Comparison of ENCODE assay signal across 9 cellular contexts in the genomic region with DNA sequence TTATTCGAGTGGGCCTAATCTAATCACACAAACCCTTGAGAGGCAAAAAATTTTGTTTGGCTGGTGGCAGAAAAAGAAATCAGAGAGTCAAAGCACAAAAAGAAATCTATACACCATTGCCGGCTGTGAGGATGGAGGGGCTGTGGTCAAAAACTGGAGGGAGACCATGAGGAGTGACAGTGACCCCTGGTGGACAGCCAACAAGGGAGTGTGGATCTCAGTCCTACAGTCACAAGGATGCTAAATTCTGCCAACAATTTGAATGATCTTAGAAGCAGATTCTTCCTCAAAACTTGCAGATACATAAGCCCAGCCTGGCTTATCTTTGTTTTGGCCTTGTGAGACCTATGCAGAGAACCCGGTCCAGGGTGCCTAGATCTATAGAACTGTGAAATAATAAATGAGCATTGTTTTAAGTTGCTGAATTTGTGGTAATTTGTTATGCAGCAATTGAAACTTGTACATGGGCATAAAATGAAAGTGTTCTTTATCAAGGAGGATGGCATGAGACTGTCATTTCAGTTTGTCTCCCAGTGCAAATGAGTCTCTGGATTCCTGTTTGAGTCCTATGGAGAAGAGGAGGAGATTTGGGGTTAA.
DNase-seq lines count a peak whose midpoint lies in the region; ATAC-seq and TF ChIP-seq lines count a peak whose summit lies in the region.
"Had no signal": no experiment of that assay in that cellular context is flagged by ENCODE, and none has a peak within 500 bp of the region (broad histone marks: within the 10 kb centered on the region; RNA-seq: fewer than 3 reads in every experiment).

No MANE protein-coding gene starts in this region.

- H3K9ac ChIP-seq in H9 (ENCODE audit: extremely low read depth, insufficient read length, low read length) = no peak overlapping the region

- H4K20me1 ChIP-seq in H9 (ENCODE audit: control insufficient read depth, insufficient read depth, insufficient read length) (no peaks in the 10 kb centered on the region), hepatocyte (ENCODE audit: insufficient read depth, poor library complexity, severe bottlenecking) (no peaks in the 10 kb centered on the region)

- H2AK5ac ChIP-seq in H9 (ENCODE audit: insufficient read length, low read length) = no peak overlapping the region

- no peaks in the 10 kb centered on the region for H3K23me2 ChIP-seq in H9 (ENCODE audit: insufficient read length, low read depth, low read length, poor library complexity, severe bottlenecking)

- WGBS in H9 (ENCODE audit: extremely low coverage, insufficient read length, low lambda C conversion rate) = no CpG with 5 or more reads among the region's 3 CpGs
- WGBS in hepatocyte (ENCODE audit: low lambda C conversion rate, missing lambda C conversion rate) = 19% methylated on average over 3 of the region's 3 CpGs

- H3K4me3 ChIP-seq in hepatocyte = no peak overlapping the region

- no peak overlapping the region for H2BK15ac ChIP-seq in H9 (ENCODE audit: low read depth, low read length)

- no peak overlapping the region for H3K14ac ChIP-seq in H9 (ENCODE audit: insufficient read depth, low read length)

- no peaks in the 10 kb centered on the region for H3K9me2 ChIP-seq in hepatocyte (replicated peaks; ENCODE audit: insufficient read depth)

- H3K4me1 Mint-ChIP-seq in T-helper 2 cell treated with Interferon-gamma antibody and Interleukin-4, amounts not matched to agents 5 μg/mL and 100 μg/mL, for 36 hours (ENCODE audit: low read depth) = no peaks in the 10 kb centered on the region
- peaks cover 10% of the 10 kb centered on the region in 2 experiments for H3K4me1 Mint-ChIP-seq in H9
- no peaks in the 10 kb centered on the region for H3K4me1 Mint-ChIP-seq in activated CD4-positive, alpha-beta memory T cell treated with anti-CD3 and anti-CD28 coated beads, Interleukin-2, amount 10 ng/mL, durations not matched to agents 7 days and 5 days
- peaks cover 10% of the 10 kb centered on the region for H3K4me1 Mint-ChIP-seq in type B pancreatic cell (ENCODE audit: unreplicated experiment)

- no peak overlapping the region for H3K23ac ChIP-seq in H9 (ENCODE audit: insufficient read length, low read depth, low read length)

- no peak overlapping the region for H2BK12ac ChIP-seq in H9 (ENCODE audit: insufficient read length, low read depth, low read length)

- no peak overlapping the region for H3K56ac ChIP-seq in H9 (ENCODE audit: insufficient read length, low read depth, low read length)

- CTCF ChIA-PET in activated CD4-positive, alpha-beta memory T cell treated with anti-CD3 and anti-CD28 coated beads, Interleukin-2, amount 10 ng/mL, durations not matched to agents 7 days and 5 days (lab: Charles Lee) = no interaction called here

- no peaks in the 10 kb centered on the region for H3K9me3 Mint-ChIP-seq in T-helper 2 cell treated with Interferon-gamma antibody and Interleukin-4, amounts not matched to agents 5 μg/mL and 100 μg/mL, for 36 hours
- H3K9me3 Mint-ChIP-seq in H9 (no peaks in the 10 kb centered on the region), type B pancreatic cell (no peaks in the 10 kb centered on the region)
- no peaks in the 10 kb centered on the region for H3K9me3 Mint-ChIP-seq in activated CD4-positive, alpha-beta memory T cell treated with anti-CD3 and anti-CD28 coated beads, Interleukin-2, amount 10 ng/mL, durations not matched to agents 7 days and 5 days

- no peaks in the 10 kb centered on the region for H3K36me3 ChIP-seq in hepatocyte (replicated peaks; ENCODE audit: insufficient read depth, low read depth)

- TF ChIP-seq CTCF in H9 (conservative IDR thresholded peaks at IDR 0.05) (peak; percentile 85), hepatocyte (IDR thresholded peaks at IDR 0.05; ENCODE audit: poor library complexity) (peak; percentile 54), type B pancreatic cell (conservative IDR thresholded peaks at IDR 0.05) (peak; percentile 75)

- H2BK5ac ChIP-seq in H9 (ENCODE audit: insufficient read length, low read length) = no peak overlapping the region

- no peaks in the 10 kb centered on the region for H3K36me3 Mint-ChIP-seq in T-helper 2 cell treated with Interferon-gamma antibody and Interleukin-4, amounts not matched to agents 5 μg/mL and 100 μg/mL, for 36 hours (ENCODE audit: low read depth)
- no peaks in the 10 kb centered on the region for H3K36me3 Mint-ChIP-seq in H9 (ENCODE audit: insufficient read depth in 1 of 3, low read depth in 3 of 3)
- H3K36me3 Mint-ChIP-seq in activated CD4-positive, alpha-beta memory T cell treated with anti-CD3 and anti-CD28 coated beads, Interleukin-2, amount 10 ng/mL, durations not matched to agents 7 days and 5 days (ENCODE audit: low read depth) = no peaks in the 10 kb centered on the region
- no peaks in the 10 kb centered on the region for H3K36me3 Mint-ChIP-seq in type B pancreatic cell
- H3K36me3 Mint-ChIP-seq: brain had no signal

- POLR2A ChIA-PET in activated CD4-positive, alpha-beta memory T cell treated with anti-CD3 and anti-CD28 coated beads, Interleukin-2, amount 10 ng/mL, durations not matched to agents 7 days and 5 days (lab: Charles Lee) = no interaction called here

- H3K79me1 ChIP-seq in H9 (ENCODE audit: insufficient read depth, low read depth, low read length, poor library complexity, severe bottlenecking) = no peaks in the 10 kb centered on the region

- no peak overlapping the region for H3K4me2 ChIP-seq in H9 (ENCODE audit: insufficient read depth, insufficient read length, low read length)
- H3K4me2 ChIP-seq in hepatocyte = no peak overlapping the region

- H3K27me3 ChIP-seq in H9 (ENCODE audit: insufficient read depth, low read length) (no peaks in the 10 kb centered on the region), hepatocyte (no peaks in the 10 kb centered on the region)

- no peak overlapping the region for H2BK120ac ChIP-seq in H9 (ENCODE audit: low read depth, low read length, poor library complexity, severe bottlenecking)

- H4K5ac ChIP-seq in H9 (ENCODE audit: insufficient read length, low read depth, low read length) = no peak overlapping the region

- H4K8ac ChIP-seq in H9 (replicated peaks; ENCODE audit: insufficient read length, low read depth, low read length) = no peak overlapping the region

- H3K27ac ChIP-seq in H9 (ENCODE audit: insufficient read length, low read depth, low read length) (no peak overlapping the region), hepatocyte (no peak overlapping the region)

- H3K4ac ChIP-seq in H9 (ENCODE audit: low read depth, low read length) = no peak overlapping the region

- peak in 3 of 5 experiments; percentile 4 to 29 (median 8) for DNase-seq in T-helper 2 cell
- DNase-seq in T-helper 2 cell treated with Interferon-gamma antibody and Interleukin-4, amounts not matched to agents 5 μg/mL and 100 μg/mL, for 36 hours (ENCODE audit: low spot score) = no peak
- peak; percentile 77 for DNase-seq in H9
- DNase-seq in NAMALWA (ENCODE audit: low spot score) = peak; percentile 77
- peak; percentile 26 for DNase-seq in activated CD4-positive, alpha-beta memory T cell treated with anti-CD3 and anti-CD28 coated beads, Interleukin-2, amount 10 ng/mL, durations not matched to agents 7 days and 5 days
- peak; percentile 57 for DNase-seq in hepatocyte (ENCODE audit: low spot score)
- no peak for DNase-seq in type B pancreatic cell (ENCODE audit: extremely low spot score, unreplicated experiment)

- no peaks in the 10 kb centered on the region for H3K9me3 ChIP-seq in H9 (ENCODE audit: control insufficient read depth, low read depth, low read length)
- H3K9me3 ChIP-seq in hepatocyte (ENCODE audit: low read depth) = peaks cover 3% of the 10 kb centered on the region

- H4K91ac ChIP-seq in H9 (ENCODE audit: insufficient read length, low read depth, low read length) = no peak overlapping the region

- peaks cover 2% of the 10 kb centered on the region; the same call in 1 of the 2 replicates for H3K4me1 ChIP-seq in H9 (ENCODE audit: insufficient read depth, low read length)
- peaks cover 3% of the 10 kb centered on the region for H3K4me1 ChIP-seq in hepatocyte (ENCODE audit: insufficient read depth)

- H3K4me3 Mint-ChIP-seq in T-helper 2 cell treated with Interferon-gamma antibody and Interleukin-4, amounts not matched to agents 5 μg/mL and 100 μg/mL, for 36 hours = no peak overlapping the region
- no peak overlapping the region for H3K4me3 Mint-ChIP-seq in H9
- H3K4me3 Mint-ChIP-seq in activated CD4-positive, alpha-beta memory T cell treated with anti-CD3 and anti-CD28 coated beads, Interleukin-2, amount 10 ng/mL, durations not matched to agents 7 days and 5 days = no peak overlapping the region
- no peak overlapping the region for H3K4me3 Mint-ChIP-seq in type B pancreatic cell
- H3K4me3 Mint-ChIP-seq: brain had no signal

- no peak overlapping the region for H3K18ac ChIP-seq in H9 (ENCODE audit: insufficient read length, low read depth, low read length)

- H3K27me3 Mint-ChIP-seq in T-helper 2 cell treated with Interferon-gamma antibody and Interleukin-4, amounts not matched to agents 5 μg/mL and 100 μg/mL, for 36 hours (ENCODE audit: low read depth) = no peaks in the 10 kb centered on the region
- H3K27me3 Mint-ChIP-seq in H9 (ENCODE audit: low read depth) = no peaks in the 10 kb centered on the region
- peaks cover 4% of the 10 kb centered on the region for H3K27me3 Mint-ChIP-seq in activated CD4-positive, alpha-beta memory T cell treated with anti-CD3 and anti-CD28 coated beads, Interleukin-2, amount 10 ng/mL, durations not matched to agents 7 days and 5 days
- H3K27me3 Mint-ChIP-seq in type B pancreatic cell = no peaks in the 10 kb centered on the region
- H3K27me3 Mint-ChIP-seq: brain had no signal

- H2AFZ ChIP-seq in H9 (ENCODE audit: low read length) = no peak overlapping the region
- no peak overlapping the region for H2AFZ ChIP-seq in hepatocyte

- H3T11ph ChIP-seq in H9 (ENCODE audit: low read length) = no peak overlapping the region

- H3K27ac Mint-ChIP-seq in T-helper 2 cell treated with Interferon-gamma antibody and Interleukin-4, amounts not matched to agents 5 μg/mL and 100 μg/mL, for 36 hours = no peak overlapping the region
- no peak overlapping the region for H3K27ac Mint-ChIP-seq in H9
- H3K27ac Mint-ChIP-seq in activated CD4-positive, alpha-beta memory T cell treated with anti-CD3 and anti-CD28 coated beads, Interleukin-2, amount 10 ng/mL, durations not matched to agents 7 days and 5 days = no peak overlapping the region
- H3K27ac Mint-ChIP-seq in type B pancreatic cell = no peak overlapping the region
- H3K27ac Mint-ChIP-seq: brain had no signal

- H3K79me2 ChIP-seq in H9 (ENCODE audit: insufficient read depth, low read length) = no peaks in the 10 kb centered on the region
- H3K79me2 ChIP-seq in hepatocyte = no peaks in the 10 kb centered on the region

- no peak for ATAC-seq in GM18519 (IDR thresholded peaks at IDR 0.05; ENCODE audit: low FRiP score, unreplicated experiment)

- no peak overlapping the region for H2BK20ac ChIP-seq in H9 (ENCODE audit: low read depth, low read length, poor library complexity, severe bottlenecking)

Comparison
In these comparisons a context has a peak if more than half of its experiments do, and no peak if none do; other contexts are left out.
1. DNase-seq: peak in T-helper 2 cell (3 of 5), H9 (single experiment), NAMALWA (single experiment), activated CD4-positive, alpha-beta memory T cell treated with anti-CD3 and anti-CD28 coated beads, Interleukin-2, amount 10 ng/mL, durations not matched to agents 7 days and 5 days (single experiment) and hepatocyte (single experiment); none in T-helper 2 cell treated with Interferon-gamma antibody and Interleukin-4, amounts not matched to agents 5 μg/mL and 100 μg/mL, for 36 hours (single experiment) and type B pancreatic cell (single experiment).
2. Peak in every context shown above with its lines, with median percentiles within 50 percentile points of each other: CTCF ChIP-seq.